9 cellular contexts compared by ENCODE assay signal in the genomic region with DNA sequence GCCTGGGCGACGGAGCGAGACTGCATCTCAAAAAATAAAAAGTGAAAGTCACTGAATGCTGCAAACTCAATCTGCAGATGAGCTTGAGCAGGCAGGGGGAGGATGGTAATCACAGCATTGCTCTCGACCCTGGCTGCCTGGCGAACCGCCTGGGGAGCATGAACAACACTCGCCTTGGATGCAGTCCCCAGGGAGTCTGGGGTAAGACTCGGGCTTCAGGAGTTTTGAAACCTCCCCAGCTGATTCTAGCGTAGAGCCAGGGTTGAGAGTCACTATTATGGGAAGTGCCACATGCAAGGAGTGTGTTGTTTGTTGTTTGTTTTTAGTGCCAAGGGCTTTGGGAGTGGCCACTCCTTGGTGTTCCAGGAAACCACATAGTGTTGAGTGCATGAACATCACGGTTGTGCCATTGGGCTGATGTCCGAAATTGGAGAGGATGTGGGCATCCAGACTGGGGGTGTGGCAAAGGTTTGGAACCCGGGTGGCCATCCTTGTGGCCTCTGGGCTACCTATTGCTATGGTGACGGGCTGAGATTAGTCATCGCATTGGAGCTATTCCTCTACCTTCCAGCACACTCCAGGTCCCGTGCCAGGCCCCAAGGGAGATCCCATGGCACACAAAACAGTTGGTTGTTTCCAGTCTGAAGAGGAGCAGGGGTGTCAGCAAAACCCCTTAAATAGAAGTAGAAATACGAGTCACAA.
A peak's percentile ranks its signal among the peaks of the same experiment; 100 is the strongest.
DNase-seq lines count a peak whose midpoint lies in the region; ATAC-seq and TF ChIP-seq lines count a peak whose summit lies in the region.
"Had no signal": no experiment of that assay in that cellular context is flagged by ENCODE, and none has a peak within 500 bp of the region (broad histone marks: within the 10 kb centered on the region; RNA-seq: fewer than 3 reads in every experiment).

No MANE protein-coding gene starts in this region.

- no peaks in the 10 kb centered on the region for H3K36me3 ChIP-seq in Karpas-422 (ENCODE audit: insufficient read depth, low read length)
- peaks cover 27% of the 10 kb centered on the region for H3K36me3 ChIP-seq in WERI-Rb-1

- TF ChIP-seq CTCF in cardiac fibroblast (IDR thresholded peaks at IDR 0.05; ENCODE audit: low read depth, low read length): no peak
- no peak for TF ChIP-seq CTCF in WERI-Rb-1 (IDR thresholded peaks at IDR 0.05; ENCODE audit: low read depth, low read length)

- no peaks in the 10 kb centered on the region for H3K27me3 Mint-ChIP-seq in naive B cell

- peaks cover 29% of the 10 kb centered on the region for H3K4me1 ChIP-seq in Karpas-422 (ENCODE audit: low read length)

- ATAC-seq in naive B cell (ENCODE audit: low read depth in 2 of 2) (peak; percentile 64 to 68), HG03342 (IDR thresholded peaks at IDR 0.05; ENCODE audit: unreplicated experiment) (no peak), GM18520 (IDR thresholded peaks at IDR 0.05; ENCODE audit: unreplicated experiment) (no peak)
- ATAC-seq in activated CD4-positive, CD25-positive, alpha-beta regulatory T cell treated with anti-CD3 and anti-CD28 coated beads, Interleukin-2, amount 50 U/mL, for 24 hours: no peak

- H3K27me3 ChIP-seq in Karpas-422 (ENCODE audit: low read length) (no peaks in the 10 kb centered on the region), WERI-Rb-1 (ENCODE audit: insufficient read depth, low read depth, severe bottlenecking) (no peaks in the 10 kb centered on the region)

- peaks cover 4 to 26% of the 10 kb centered on the region in 2 donors for H3K36me3 Mint-ChIP-seq in naive B cell

- H3K27ac ChIP-seq in Karpas-422 (ENCODE audit: low read length) (no peak overlapping the region), WERI-Rb-1 (no peak overlapping the region)

- peak overlapping the region in 3 of 8 donors; percentile 15 to 76 (median 15) for H3K4me3 Mint-ChIP-seq in naive B cell

- H3K4me2 ChIP-seq in Karpas-422 (ENCODE audit: low read depth, low read length, poor library complexity, severe bottlenecking): no peak overlapping the region

- no peaks in the 10 kb centered on the region for H3K9me3 Mint-ChIP-seq in naive B cell

- peak overlapping the region in 4 of 6 donors; percentile 63 to 87 (median 72) for H3K27ac Mint-ChIP-seq in naive B cell

- no peak overlapping the region for H3K9ac ChIP-seq in Karpas-422 (ENCODE audit: low read length)

- no peaks in the 10 kb centered on the region for H3K9me2 ChIP-seq in Karpas-422 (replicated peaks; ENCODE audit: insufficient read depth, low read length)

- H3K4me1 Mint-ChIP-seq in naive B cell: peaks cover 18 to 28% (median 18%) of the 10 kb centered on the region in 3 donors

- peak; percentile 89 for DNase-seq in AG20443 (ENCODE audit: low spot score)
- peak; percentile 52 for DNase-seq in Karpas-422
- DNase-seq in cardiac fibroblast (ENCODE audit: low read depth in 2 of 2): peak; percentile 95 to 97
- no peak for DNase-seq in naive B cell
- no peak for DNase-seq in WERI-Rb-1
- DNase-seq: NCI-H526 had no signal

- H3K4me3 ChIP-seq in Karpas-422 (ENCODE audit: low read length): no peak overlapping the region
- no peak overlapping the region for H3K4me3 ChIP-seq in cardiac fibroblast (replicated peaks in 1 of 2; ENCODE audit: low read depth in 2 of 2, low read length in 2 of 2)
- H3K4me3 ChIP-seq in WERI-Rb-1 (ENCODE audit: low read depth, low read length): no peak overlapping the region

- H2AFZ ChIP-seq in Karpas-422 (ENCODE audit: low read length): no peak overlapping the region

- H3K9me3 ChIP-seq in Karpas-422 (ENCODE audit: low read length) (no peaks in the 10 kb centered on the region), WERI-Rb-1 (ENCODE audit: severe bottlenecking) (no peaks in the 10 kb centered on the region)

- no peaks in the 10 kb centered on the region for H3K79me2 ChIP-seq in Karpas-422 (ENCODE audit: low read length)

- H4K20me1 ChIP-seq in Karpas-422 (ENCODE audit: insufficient read depth, low read depth, low read length): no peaks in the 10 kb centered on the region

Comparison
In these comparisons a context has a peak if more than half of its experiments do, and no peak if none do; other contexts are left out.
1. DNase-seq: peak in AG20443 (single experiment), Karpas-422 (single experiment) and cardiac fibroblast (2 of 2); none in naive B cell (single experiment) and WERI-Rb-1 (single experiment).
2. ATAC-seq: peak in naive B cell (2 of 2); none in activated CD4-positive, CD25-positive, alpha-beta regulatory T cell treated with anti-CD3 and anti-CD28 coated beads, Interleukin-2, amount 50 U/mL, for 24 hours (0 of 2), HG03342 (single experiment) and GM18520 (single experiment).